28 cellular contexts compared by ENCODE assay signal in genomic region chr4:98358630-98359248, GRCh38.
"Had no signal": no experiment of that assay in that cellular context is flagged by ENCODE, and none has a peak within 500 bp of the region (broad histone marks: within the 10 kb centered on the region; RNA-seq: fewer than 3 reads in every experiment).

No MANE protein-coding gene starts in this region.

- H3K4me1 ChIP-seq: parathyroid adenoma, psoas muscle, right lobe of liver, sigmoid colon, stomach, thyroid gland, tibial nerve, upper lobe of left lung, vagina had no signal

- H3K27ac ChIP-seq: neutrophil, parathyroid adenoma, psoas muscle, right lobe of liver, sigmoid colon, stomach, thoracic aorta, thyroid gland, tibial nerve, upper lobe of left lung, vagina had no signal

- H3K27ac Mint-ChIP-seq: nephron progenitor cell; progenitor cell of endocrine pancreas; stimulated activated effector memory CD8-positive, alpha-beta T cell treated with anti-CD3 and anti-CD28 coated beads, Interleukin-12 subunit alpha, Interleukin-12 subunit beta, amount 100 ng/mL, for 72 hours; stimulated activated naive B cell treated with anti-CD40 and anti-IgM and Interleukin-4, amounts not matched to agents 10 μg/mL and 1 μg/mL and 100 μg/mL, for 72 hours had no signal

- H3K36me3 ChIP-seq: neutrophil, right lobe of liver, sigmoid colon, stomach, thoracic aorta, thyroid gland, upper lobe of left lung had no signal

- H3K4me3 Mint-ChIP-seq: naive thymus-derived CD8-positive, alpha-beta T cell; nephron progenitor cell; neural crest cell; stimulated activated effector memory CD8-positive, alpha-beta T cell treated with anti-CD3 and anti-CD28 coated beads, Interleukin-12 subunit alpha, Interleukin-12 subunit beta, amount 100 ng/mL, for 72 hours; stimulated activated naive B cell treated with anti-CD40 and anti-IgM and Interleukin-4, amounts not matched to agents 10 μg/mL and 1 μg/mL and 100 μg/mL, for 72 hours; stimulated activated naive CD8-positive, alpha-beta T cell treated with anti-CD3 and anti-CD28 coated beads, Interleukin-15, Interleukin-2, amounts not matched to agents 100 ng/mL and 50 ng/mL, for 24 hours had no signal

- H3K4me1 Mint-ChIP-seq: nephron progenitor cell, neural crest cell had no signal

- H3K27me3 ChIP-seq: neutrophil, right lobe of liver, sigmoid colon, stomach, thyroid gland, tibial nerve, upper lobe of left lung, vagina had no signal

- DNase-seq: naive thymus-derived CD8-positive, alpha-beta T cell; nephron progenitor cell; nucleus accumbens; posterior cingulate gyrus; psoas muscle; right cardiac atrium; right lobe of liver; sigmoid colon; small intestine; stimulated activated CD4-positive, alpha-beta T cell treated with anti-CD3 and anti-CD28 coated beads, Interleukin-15, amount 100 ng/mL, for 24 hours; stimulated activated CD4-positive, alpha-beta T cell treated with anti-CD3 and anti-CD28 coated beads, Interleukin-2, amount 100 ng/mL, for 24 hours; stimulated activated CD4-positive, alpha-beta T cell treated with anti-CD3 and anti-CD28 coated beads, Interleukin-2, amount 100 ng/mL, for 48 hours; stimulated activated CD4-positive, alpha-beta T cell treated with anti-CD3 and anti-CD28 coated beads, Interleukin-4, amount 100 ng/mL, for 24 hours; stimulated activated naive B cell treated with anti-CD40 and anti-IgM and Interleukin-4, amounts not matched to agents 10 μg/mL and 1 μg/mL and 100 μg/mL, for 72 hours; stimulated activated naive CD4-positive, alpha-beta T cell treated with Interleukin-2 at 50 U/mL for 16 hours; stomach; thyroid gland; trophoblast cell; upper lobe of left lung had no signal

- H3K27me3 Mint-ChIP-seq: naive thymus-derived CD8-positive, alpha-beta T cell; progenitor cell of endocrine pancreas; stimulated activated naive B cell treated with anti-CD40 and anti-IgM and Interleukin-4, amounts not matched to agents 10 μg/mL and 1 μg/mL and 100 μg/mL, for 72 hours; stimulated activated naive CD8-positive, alpha-beta T cell treated with anti-CD3 and anti-CD28 coated beads, Interleukin-15, Interleukin-2, amounts not matched to agents 100 ng/mL and 50 ng/mL, for 24 hours had no signal

- H3K4me3 ChIP-seq: psoas muscle, right lobe of liver, sigmoid colon, stomach, thoracic aorta, thyroid gland, tibial nerve, upper lobe of left lung, vagina had no signal

- H3K9ac ChIP-seq: parathyroid adenoma had no signal

- ATAC-seq: naive thymus-derived CD8-positive, alpha-beta T cell; psoas muscle; right cardiac atrium; right lobe of liver; stimulated activated effector memory CD8-positive, alpha-beta T cell treated with anti-CD3 and anti-CD28 coated beads, Interleukin-12 subunit alpha, Interleukin-12 subunit beta, amount 100 ng/mL, for 72 hours; stimulated activated naive B cell treated with anti-CD40 and anti-IgM and Interleukin-4, amounts not matched to agents 10 μg/mL and 1 μg/mL and 100 μg/mL, for 72 hours had no signal

- H3K9me3 Mint-ChIP-seq: nephron progenitor cell; neural crest cell; stimulated activated effector memory CD8-positive, alpha-beta T cell treated with anti-CD3 and anti-CD28 coated beads, Interleukin-12 subunit alpha, Interleukin-12 subunit beta, amount 100 ng/mL, for 72 hours; stimulated activated naive B cell treated with anti-CD40 and anti-IgM and Interleukin-4, amounts not matched to agents 10 μg/mL and 1 μg/mL and 100 μg/mL, for 72 hours had no signal

- H3K9me3 ChIP-seq: neutrophil, psoas muscle, right lobe of liver, sigmoid colon, stomach, thoracic aorta, thyroid gland, tibial nerve, upper lobe of left lung, vagina had no signal
